Comparison of ENCODE assay signal across 19 cellular contexts in genomic region chr6:33958863-33959651, GRCh38.
DNase-seq lines count a peak whose midpoint lies in the region; ATAC-seq and TF ChIP-seq lines count a peak whose summit lies in the region.
"Had no signal": no experiment of that assay in that cellular context is flagged by ENCODE, and none has a peak within 500 bp of the region (broad histone marks: within the 10 kb centered on the region; RNA-seq: fewer than 3 reads in every experiment).

No MANE protein-coding gene starts in this region.

- H3K27me3 Mint-ChIP-seq in chondrocyte (ENCODE audit: low read depth), result peaks cover 16% of the 10 kb centered on the region
- peaks cover 27 to 29% of the 10 kb centered on the region in 2 donors for H3K27me3 Mint-ChIP-seq in stimulated activated naive B cell treated with anti-CD40 and anti-IgM and Interleukin-4, amounts not matched to agents 10 μg/mL and 1 μg/mL and 100 μg/mL, for 72 hours

- H3K4me3 ChIP-seq in SK-N-SH (ENCODE audit: low read depth in 2 of 2, low read length in 1 of 2), result no peak overlapping the region
- H3K4me3 ChIP-seq: A549, lower lobe of right lung, psoas muscle, SJCRH30 had no signal

- no peak overlapping the region for H3K27ac ChIP-seq in SK-N-SH (ENCODE audit: low read depth in 2 of 2, low read length in 1 of 2)
- H3K27ac ChIP-seq: A549, lower lobe of right lung, psoas muscle, SJCRH30 had no signal

- H3F3A ChIP-seq in SK-N-SH (replicated peaks; ENCODE audit: insufficient read depth), result no peaks in the 10 kb centered on the region

- CTCF ChIA-PET in SK-N-SH (lab: Yijun Ruan, JAX), result interaction anchor here (1.0 to 4.9 kb wide), 13 partner anchors 9 to 196 kb away, joined by 3 to 25 read pairs (median 4); no protein-coding TSS in a partner anchor

- H3K4me2 ChIP-seq in SK-N-SH, result no peak overlapping the region
- H3K4me2 ChIP-seq: A549 had no signal

- H4K20me1 ChIP-seq in SK-N-SH (ENCODE audit: insufficient read depth), result no peaks in the 10 kb centered on the region

- H3K79me2 ChIP-seq in SK-N-SH (ENCODE audit: insufficient read depth), result no peaks in the 10 kb centered on the region

- no peaks in the 10 kb centered on the region for H3K9me3 Mint-ChIP-seq in chondrocyte (ENCODE audit: low read depth)
- H3K9me3 Mint-ChIP-seq in stimulated activated naive B cell treated with anti-CD40 and anti-IgM and Interleukin-4, amounts not matched to agents 10 μg/mL and 1 μg/mL and 100 μg/mL, for 72 hours, result no peaks in the 10 kb centered on the region
- H3K9me3 Mint-ChIP-seq: effector memory CD8-positive, alpha-beta T cell had no signal

- H3K27ac Mint-ChIP-seq in chondrocyte (ENCODE audit: unreplicated experiment), result no peak overlapping the region
- peak overlapping the region; percentile 10 for H3K27ac Mint-ChIP-seq in stimulated activated naive B cell treated with anti-CD40 and anti-IgM and Interleukin-4, amounts not matched to agents 10 μg/mL and 1 μg/mL and 100 μg/mL, for 72 hours
- H3K27ac Mint-ChIP-seq: CD14-positive monocyte; effector memory CD8-positive, alpha-beta T cell had no signal

- ATAC-seq in SK-N-SH treated with all-trans-retinoic acid at 6 μM for 48 hours (no peak), GM21515 (IDR thresholded peaks at IDR 0.05; ENCODE audit: unreplicated experiment) (no peak)
- ATAC-seq in stimulated activated naive B cell treated with anti-CD40 and anti-IgM and Interleukin-4, amounts not matched to agents 10 μg/mL and 1 μg/mL and 100 μg/mL, for 72 hours (replicated peaks), result no peak
- ATAC-seq: effector memory CD8-positive, alpha-beta T cell; lower lobe of right lung; psoas muscle had no signal

- no peaks in the 10 kb centered on the region for H3K4me1 Mint-ChIP-seq in chondrocyte (ENCODE audit: low read depth)
- H3K4me1 Mint-ChIP-seq in stimulated activated naive B cell treated with anti-CD40 and anti-IgM and Interleukin-4, amounts not matched to agents 10 μg/mL and 1 μg/mL and 100 μg/mL, for 72 hours, result peaks cover 7% of the 10 kb centered on the region in 2 donors
- H3K4me1 Mint-ChIP-seq: CD14-positive monocyte had no signal

- DNase-seq in SK-N-SH, result no peak
- DNase-seq in NCI-H2171 treated with DMSO at 0.1 percent for 48 hours (lab: John Stamatoyannopoulos, UW), result peak; percentile 98
- no peak for DNase-seq in chondrocyte (ENCODE audit: low spot score)
- DNase-seq in stimulated activated naive B cell treated with anti-CD40 and anti-IgM and Interleukin-4, amounts not matched to agents 10 μg/mL and 1 μg/mL and 100 μg/mL, for 72 hours, result no peak
- no peak for DNase-seq in stimulated activated naive CD4-positive, alpha-beta T cell treated with Interleukin-2 at 50 U/mL for 16 hours (lab: John Stamatoyannopoulos, UW)
- DNase-seq in OCI-M1 (lab: John Stamatoyannopoulos, UW), result no peak
- DNase-seq: activated CD4-positive, alpha-beta T cell treated with anti-CD3 and anti-CD28 coated beads for 4 hours; activated gamma-delta T cell; effector memory CD8-positive, alpha-beta T cell; lower lobe of right lung; psoas muscle; small intestine; stimulated activated CD4-positive, alpha-beta T cell treated with anti-CD3 and anti-CD28 coated beads, Interleukin-4, amount 100 ng/mL, for 4 hours; T-helper 9 cell had no signal

- H3K36me3 ChIP-seq in SK-N-SH (replicated peaks in 1 of 2; ENCODE audit: control insufficient read depth in 1 of 2, insufficient read depth in 2 of 2, low read length in 1 of 2), result no peaks in the 10 kb centered on the region
- H3K36me3 ChIP-seq: lower lobe of right lung, SJCRH30 had no signal

- TF ChIP-seq CTCF in SK-N-SH (IDR thresholded peaks at IDR 0.05) (0 out of 2 replicates have a peak, but pooled peaks have one; percentile 3), chondrocyte (IDR thresholded peaks at IDR 0.05) (peak; percentile 39)

- H3K4me1 ChIP-seq in SK-N-SH (ENCODE audit: control insufficient read depth in 1 of 2, insufficient read depth in 2 of 2, low read depth in 1 of 2, low read length in 1 of 2), result peaks cover 0 to 10% of the 10 kb centered on the region in 2 experiments; a peak in 1 of 4 replicates
- H3K4me1 ChIP-seq: A549, lower lobe of right lung, psoas muscle, SJCRH30 had no signal

- POLR2A ChIA-PET in SK-N-SH (lab: Yijun Ruan, JAX), result no interaction called here

- H3K27me3 ChIP-seq in SK-N-SH (ENCODE audit: insufficient read depth), result no peaks in the 10 kb centered on the region
- H3K27me3 ChIP-seq: SJCRH30 had no signal

- H2AFZ ChIP-seq in SK-N-SH (ENCODE audit: low read depth), result no peak overlapping the region

- H3K4me3 Mint-ChIP-seq in chondrocyte (ENCODE audit: unreplicated experiment), result no peak overlapping the region
- H3K4me3 Mint-ChIP-seq in stimulated activated naive B cell treated with anti-CD40 and anti-IgM and Interleukin-4, amounts not matched to agents 10 μg/mL and 1 μg/mL and 100 μg/mL, for 72 hours, result no peak overlapping the region
- H3K4me3 Mint-ChIP-seq: CD14-positive monocyte; effector memory CD8-positive, alpha-beta T cell had no signal

- no peaks in the 10 kb centered on the region for H3K9me2 ChIP-seq in SK-N-SH

- no peaks in the 10 kb centered on the region for H3K36me3 Mint-ChIP-seq in chondrocyte (ENCODE audit: low read depth)
- H3K36me3 Mint-ChIP-seq in stimulated activated naive B cell treated with anti-CD40 and anti-IgM and Interleukin-4, amounts not matched to agents 10 μg/mL and 1 μg/mL and 100 μg/mL, for 72 hours, result no peaks in the 10 kb centered on the region
- H3K36me3 Mint-ChIP-seq: CD14-positive monocyte had no signal

- TF ChIP-seq EP300 in SK-N-SH (IDR thresholded peaks at IDR 0.05; ENCODE audit: borderline replicate concordance in 1 of 2, low read depth in 1 of 2, low read length in 1 of 2), result no peak

- WGBS in SK-N-SH (ENCODE audit: low lambda C conversion rate), result 66% methylated on average over 12 of the region's 12 CpGs

- H3K9me3 ChIP-seq in SK-N-SH, result no peaks in the 10 kb centered on the region
- H3K9me3 ChIP-seq: A549, lower lobe of right lung, psoas muscle, SJCRH30 had no signal

- no peak for TF ChIP-seq RAD21 in SK-N-SH (IDR thresholded peaks at IDR 0.05; ENCODE audit: low read length)

- no peak overlapping the region for H3K9ac ChIP-seq in SK-N-SH

TF ChIP-seq in SK-N-SH, 30 proteins besides CTCF, POLR2A, EP300 and RAD21 (continues in another document):
- TF ChIP-seq CHD2 (IDR thresholded peaks at IDR 0.05; ENCODE audit: low read length, partially characterized antibody) (no peak), FOXM1 (IDR thresholded peaks at IDR 0.05; ENCODE audit: low read depth) (no peak), USF2 (IDR thresholded peaks at IDR 0.05; ENCODE audit: borderline replicate concordance, low read depth, low read length) (no peak), RCOR1 (IDR thresholded peaks at IDR 0.05; ENCODE audit: low read length) (no peak), EZH2phosphoT487 (IDR thresholded peaks at IDR 0.05; ENCODE audit: borderline replicate concordance, low read depth) (no peak), GABPA (IDR thresholded peaks at IDR 0.05; ENCODE audit: low read depth) (no peak), ELF1 (IDR thresholded peaks at IDR 0.05) (no peak), PBX3 (IDR thresholded peaks at IDR 0.05) (no peak)

TF ChIP-seq in SK-N-SH treated with all-trans-retinoic acid at 6 μM for 48 hours, 23 proteins besides CTCF, POLR2A, EP300 and RAD21:
- TF ChIP-seq ISL1 (CRISPR knock-in tag; IDR thresholded peaks at IDR 0.05) (no peak), CREB5 (CRISPR knock-in tag; IDR thresholded peaks at IDR 0.05; ENCODE audit: low read depth) (no peak), CSDC2 (CRISPR knock-in tag; IDR thresholded peaks at IDR 0.05) (no peak), ZNF70 (CRISPR knock-in tag; IDR thresholded peaks at IDR 0.05) (no peak), SNAI2 (CRISPR knock-in tag; IDR thresholded peaks at IDR 0.05) (no peak), ZFP3 (CRISPR knock-in tag; IDR thresholded peaks at IDR 0.05) (no peak), ZFP30 (CRISPR knock-in tag; IDR thresholded peaks at IDR 0.05) (no peak), ZC3H10 (CRISPR knock-in tag; IDR thresholded peaks at IDR 0.05) (no peak), TCF4 (CRISPR knock-in tag; IDR thresholded peaks at IDR 0.05; ENCODE audit: borderline replicate concordance) (no peak), OSR1 (CRISPR knock-in tag; IDR thresholded peaks at IDR 0.05) (no peak), TOX (CRISPR knock-in tag; IDR thresholded peaks at IDR 0.05; ENCODE audit: borderline replicate concordance) (no peak), TSHZ2 (CRISPR knock-in tag; IDR thresholded peaks at IDR 0.05) (no peak), ESRRG (CRISPR knock-in tag; IDR thresholded peaks at IDR 0.05) (no peak), BACH2 (CRISPR knock-in tag; IDR thresholded peaks at IDR 0.05; ENCODE audit: borderline replicate concordance) (no peak)
